31 cellular contexts compared by ENCODE assay signal in genomic region chr18:48695671-48696070, GRCh38.
"Had no signal": no experiment of that assay in that cellular context is flagged by ENCODE, and none has a peak within 500 bp of the region (broad histone marks: within the 10 kb centered on the region; RNA-seq: fewer than 3 reads in every experiment).

No MANE protein-coding gene starts in this region.

- H3K4me2 ChIP-seq: SK-N-SH had no signal

- H3K27me3 Mint-ChIP-seq: activated CD8-positive, alpha-beta T cell treated with anti-CD3 and anti-CD28 coated beads for 36 hours; activated naive CD4-positive, alpha-beta T cell treated with anti-CD3 and anti-CD28 coated beads, Interleukin-2, amount 50 U/mL, for 24 hours had no signal

- H3K36me3 Mint-ChIP-seq: activated naive CD4-positive, alpha-beta T cell treated with anti-CD3 and anti-CD28 coated beads, Interleukin-2, amount 50 U/mL, for 24 hours; activated naive CD8-positive, alpha-beta T cell treated with anti-CD3 and anti-CD28 coated beads, Interleukin-2, amount 10 ng/mL, durations not matched to agents 7 days and 5 days had no signal

- ATAC-seq: activated CD8-positive, alpha-beta T cell treated with anti-CD3 and anti-CD28 coated beads for 36 hours; activated T-cell treated with anti-CD3 and anti-CD28 coated beads, Interleukin-2, amount 50 U/mL, for 72 hours; K562; PC-3 had no signal

- H3K27ac ChIP-seq: ascending aorta, breast epithelium, Peyer's patch, SJSA1 had no signal

- H3K27me3 ChIP-seq: ascending aorta, breast epithelium, Peyer's patch, SJSA1 had no signal

- H3K9me3 Mint-ChIP-seq: activated CD4-positive, alpha-beta T cell treated with anti-CD3 and anti-CD28 coated beads, Interleukin-2, amount 10 ng/mL, durations not matched to agents 24 days and 14 days; activated CD8-positive, alpha-beta T cell treated with anti-CD3 and anti-CD28 coated beads for 36 hours; activated naive CD4-positive, alpha-beta T cell treated with anti-CD3 and anti-CD28 coated beads, Interleukin-2, amount 50 U/mL, for 24 hours; activated naive CD8-positive, alpha-beta T cell treated with anti-CD3 and anti-CD28 coated beads, Interleukin-2, amount 10 ng/mL, durations not matched to agents 7 days and 5 days; activated T-cell treated with anti-CD3 and anti-CD28 coated beads, Interleukin-2, amount 50 U/mL, for 72 hours; activated T-helper 2 cell treated with anti-CD3 and anti-CD28 coated beads, Interferon-gamma antibody, Interleukin-2, Interleukin-4, amounts not matched to agents 10 μg/mL and 5 μg/mL and 100 μg/mL, durations not matched to agents 14 hours and 24 hours and 36 hours; T-helper 1 cell treated with Interleukin-12 subunit alpha and Interleukin-12 subunit beta and Interleukin-4 antibody, amounts not matched to agents 30 μg/mL and 1 μg/mL, for 36 hours; T-helper 2 cell treated with Interferon-gamma antibody and Interleukin-4, amounts not matched to agents 5 μg/mL and 100 μg/mL, for 36 hours had no signal

- H3K9me3 ChIP-seq: ascending aorta, breast epithelium, Peyer's patch, SJSA1, SK-N-SH had no signal

- H3K4me1 ChIP-seq: breast epithelium, Peyer's patch, SJSA1 had no signal

- H3K27ac Mint-ChIP-seq: activated CD4-positive, alpha-beta T cell treated with anti-CD3 and anti-CD28 coated beads, Interleukin-2, amount 10 ng/mL, durations not matched to agents 24 days and 14 days; activated CD8-positive, alpha-beta T cell treated with anti-CD3 and anti-CD28 coated beads for 36 hours; activated naive CD4-positive, alpha-beta T cell treated with anti-CD3 and anti-CD28 coated beads, Interleukin-2, amount 50 U/mL, for 24 hours; activated naive CD8-positive, alpha-beta T cell treated with anti-CD3 and anti-CD28 coated beads, Interleukin-2, amount 10 ng/mL, durations not matched to agents 7 days and 5 days; activated T-cell treated with anti-CD3 and anti-CD28 coated beads, Interleukin-2, amount 50 U/mL, for 72 hours; activated T-helper 2 cell treated with anti-CD3 and anti-CD28 coated beads, Interferon-gamma antibody, Interleukin-2, Interleukin-4, amounts not matched to agents 10 μg/mL and 5 μg/mL and 100 μg/mL, durations not matched to agents 14 hours and 24 hours and 36 hours; T-helper 1 cell treated with Interleukin-12 subunit alpha and Interleukin-12 subunit beta and Interleukin-4 antibody, amounts not matched to agents 30 μg/mL and 1 μg/mL, for 36 hours; T-helper 2 cell treated with Interferon-gamma antibody and Interleukin-4, amounts not matched to agents 5 μg/mL and 100 μg/mL, for 36 hours had no signal

- DNase-seq: activated CD4-positive, alpha-beta T cell treated with anti-CD3 and anti-CD28 coated beads, Interleukin-2, amount 10 ng/mL, durations not matched to agents 24 days and 14 days; activated CD4-positive, alpha-beta T cell treated with anti-CD3 and anti-CD28 coated beads, Interleukin-2, amount 50 U/mL, for 4 hours; activated CD8-positive, alpha-beta T cell treated with anti-CD3 and anti-CD28 coated beads for 36 hours; activated gamma-delta T cell; activated naive CD4-positive, alpha-beta T cell treated with Interleukin-2 at 50 U/mL for 16 hours; activated naive CD8-positive, alpha-beta T cell treated with anti-CD3 and anti-CD28 coated beads, Interleukin-2, amount 10 ng/mL, durations not matched to agents 7 days and 5 days; activated T-cell treated with anti-CD3 and anti-CD28 coated beads, Interleukin-2, amount 50 U/mL, for 1 hour; activated T-cell treated with anti-CD3 and anti-CD28 coated beads, Interleukin-2, amount 50 U/mL, for 72 hours; amygdala; NCI-H1092 treated with DMSO at 0.1 percent for 48 hours; NCI-H1417 treated with DMSO at 0.1 percent for 48 hours; NCI-H1694; NCI-H1930; NCI-H2081 treated with DMSO at 0.1 percent for 48 hours; NCI-H345; NCI-H524 treated with DMSO at 0.1 percent for 48 hours; NK-92 treated with Interleukin-12 subunit alpha and Interleukin-12 subunit beta, amount 100 ng/mL, for 24 hours; PC-3; RPMI8226; SHP77 treated with DMSO at 0.1 percent for 48 hours; SK-N-SH had no signal

- H3K36me3 ChIP-seq: breast epithelium, Peyer's patch had no signal

- FAIRE-seq: K562, TTC549 had no signal

- H3K4me3 Mint-ChIP-seq: activated CD4-positive, alpha-beta T cell treated with anti-CD3 and anti-CD28 coated beads, Interleukin-2, amount 10 ng/mL, durations not matched to agents 24 days and 14 days; activated CD8-positive, alpha-beta T cell treated with anti-CD3 and anti-CD28 coated beads for 36 hours; activated naive CD4-positive, alpha-beta T cell treated with anti-CD3 and anti-CD28 coated beads, Interleukin-2, amount 50 U/mL, for 24 hours; activated naive CD8-positive, alpha-beta T cell treated with anti-CD3 and anti-CD28 coated beads, Interleukin-2, amount 10 ng/mL, durations not matched to agents 7 days and 5 days; activated T-cell treated with anti-CD3 and anti-CD28 coated beads, Interleukin-2, amount 50 U/mL, for 72 hours; T-helper 1 cell treated with Interleukin-12 subunit alpha and Interleukin-12 subunit beta and Interleukin-4 antibody, amounts not matched to agents 30 μg/mL and 1 μg/mL, for 36 hours; T-helper 2 cell treated with Interferon-gamma antibody and Interleukin-4, amounts not matched to agents 5 μg/mL and 100 μg/mL, for 36 hours had no signal

- H3K4me1 Mint-ChIP-seq: activated naive CD4-positive, alpha-beta T cell treated with anti-CD3 and anti-CD28 coated beads, Interleukin-2, amount 50 U/mL, for 24 hours had no signal

- H3K9ac ChIP-seq: SK-N-SH had no signal

- H3K4me3 ChIP-seq: ascending aorta, breast epithelium, K562, Peyer's patch, SJSA1 had no signal
